22 cellular contexts compared by ENCODE assay signal in genomic region chr4:88185916-88186315, GRCh38. TPM values are rescaled to one million over a fixed set of nuclear protein-coding genes. Genes with fewer than 3 reads are reported as not detected.
"Had no signal": no experiment of that assay in that cellular context is flagged by ENCODE, and none has a peak within 500 bp of the region (broad histone marks: within the 10 kb centered on the region; RNA-seq: fewer than 3 reads in every experiment).

No MANE protein-coding gene starts in this region.

- ATAC-seq: activated CD4-positive, CD25-positive, alpha-beta regulatory T cell treated with anti-CD3 and anti-CD28 coated beads, Interleukin-2, amount 50 U/mL, for 24 hours; activated CD8-positive, alpha-beta memory T cell treated with anti-CD3 and anti-CD28 coated beads, Interleukin-2, amount 10 ng/mL, durations not matched to agents 7 days and 5 days; PC-3; SK-N-SH treated with all-trans-retinoic acid at 6 μM for 48 hours had no signal

- H3K27ac ChIP-seq: breast epithelium, KMS-11, SJSA1 had no signal

- H3K27me3 ChIP-seq: breast epithelium, SJSA1 had no signal

- H3K4me3 ChIP-seq: breast epithelium, SJSA1 had no signal

- H3K4me1 ChIP-seq: breast epithelium had no signal

- H3K9me3 ChIP-seq: breast epithelium had no signal

- H3K36me3 ChIP-seq: breast epithelium, SJSA1 had no signal

- H3K9ac ChIP-seq: KMS-11 had no signal

- DNase-seq: activated CD4-positive, alpha-beta T cell treated with anti-CD3 and anti-CD28 coated beads for 4 hours; activated CD4-positive, alpha-beta T cell treated with anti-CD3 and anti-CD28 coated beads, Interleukin-2, amount 50 U/mL, for 48 hours; activated CD8-positive, alpha-beta memory T cell treated with anti-CD3 and anti-CD28 coated beads, Interleukin-2, amount 10 ng/mL, durations not matched to agents 7 days and 5 days; activated effector memory CD4-positive, alpha-beta T cell treated with Interleukin-2 at 50 U/mL for 16 hours; activated naive CD4-positive, alpha-beta T cell; activated T-cell treated with anti-CD3 and anti-CD28 coated beads, Interleukin-2, amount 50 U/mL, for 24 hours; caudate nucleus; NCI-H1092; NCI-H1417; NCI-H1694; NCI-H2029; NCI-H2107; NCI-H510A treated with DMSO at 0.1 percent for 48 hours; NCI-H69; PC-3; SHP77; SW 1271 had no signal

RNA-seq across cellular contexts. Expression of gene ABCG2, which starts 27.5 kb away (rescaled TPM):
- total RNA-seq: PC-3 had no signal
